ENCODE assay signal across 9 cellular contexts in the genomic region with DNA sequence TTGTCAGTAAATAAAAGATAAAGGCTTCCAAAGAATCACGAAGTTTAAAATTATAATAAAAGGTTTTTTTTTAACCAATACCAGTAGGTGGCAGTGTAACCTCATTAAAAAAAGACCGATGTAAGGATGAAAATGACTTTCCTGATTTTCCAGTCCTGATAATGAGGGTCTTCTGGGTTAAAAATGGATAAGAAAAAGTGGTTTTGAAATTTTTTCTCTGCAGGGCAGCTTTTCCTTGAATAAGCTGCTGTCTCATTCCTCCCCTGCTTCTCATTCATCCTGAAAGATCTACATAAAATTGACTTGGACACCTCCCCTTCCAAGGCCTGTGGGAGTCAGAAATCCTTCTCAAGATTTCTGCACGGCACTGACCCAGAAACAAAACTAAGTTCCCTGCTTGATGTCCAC. TPM values are rescaled to one million over a fixed set of nuclear protein-coding genes. Genes with fewer than 3 reads are reported as not detected.
A peak's percentile ranks its signal among the peaks of the same experiment; 100 is the strongest.
DNase-seq lines count a peak whose midpoint lies in the region; ATAC-seq, FAIRE-seq and TF ChIP-seq lines count a peak whose summit lies in the region.
"Had no signal": no experiment of that assay in that cellular context is flagged by ENCODE, and none has a peak within 500 bp of the region (broad histone marks: within the 10 kb centered on the region; RNA-seq: fewer than 3 reads in every experiment).

No MANE protein-coding gene starts in this region.

- no peak for TF ChIP-seq POLR2A in adrenal gland (IDR thresholded peaks at IDR 0.05)

- H3K36me3 ChIP-seq in adrenal gland (replicated peaks in 1 of 2) (no peaks in the 10 kb centered on the region), kidney (ENCODE audit: control insufficient read depth in 1 of 2, insufficient read depth in 2 of 2, low read length in 2 of 2) (no peaks in the 10 kb centered on the region), aorta (ENCODE audit: control insufficient read depth in 1 of 2, insufficient read depth in 2 of 2, low read length in 1 of 2) (no peaks in the 10 kb centered on the region)

- no peak overlapping the region for H3K27ac Mint-ChIP-seq in activated naive CD8-positive, alpha-beta T cell treated with anti-CD3 and anti-CD28 coated beads, Interleukin-2, amount 50 U/mL, for 24 hours
- H3K27ac Mint-ChIP-seq: T-helper 1 cell treated with Interleukin-12 subunit alpha and Interleukin-12 subunit beta and Interleukin-4 antibody, amounts not matched to agents 30 μg/mL and 1 μg/mL, for 36 hours had no signal

- no peaks in the 10 kb centered on the region for H3K36me3 Mint-ChIP-seq in activated naive CD8-positive, alpha-beta T cell treated with anti-CD3 and anti-CD28 coated beads, Interleukin-2, amount 50 U/mL, for 24 hours (ENCODE audit: low read depth)

- no peaks in the 10 kb centered on the region for H3K4me1 Mint-ChIP-seq in activated naive CD8-positive, alpha-beta T cell treated with anti-CD3 and anti-CD28 coated beads, Interleukin-2, amount 50 U/mL, for 24 hours

- intact Hi-C loops in adrenal gland (cut with DNase I): no loop called here
- intact Hi-C loops in kidney (cut with DNase I): no loop called here
- intact Hi-C loops in aorta (cut with DNase I): no loop called here

- FAIRE-seq in kidney (lab: Jason Lieb, UNC): peak; percentile 54

- H3K27ac ChIP-seq in adrenal gland (no peak overlapping the region), kidney (ENCODE audit: low read depth in 2 of 2, low read length in 2 of 2) (no peak overlapping the region), aorta (ENCODE audit: low read depth in 1 of 2, low read length in 2 of 2) (peak overlapping the region in 1 of 2 donors; percentile 19)

- TF ChIP-seq CTCF in adrenal gland (IDR thresholded peaks at IDR 0.05) (peak; percentile 39 to 68 (median 50)), kidney (IDR thresholded peaks at IDR 0.05; ENCODE audit: borderline replicate concordance, extremely low read depth, insufficient read depth) (no peak)

- ATAC-seq in aorta (ENCODE audit: low FRiP score) (peak; percentile 58), HG03432 (IDR thresholded peaks at IDR 0.05; ENCODE audit: unreplicated experiment) (no peak), HG03520 (IDR thresholded peaks at IDR 0.05; ENCODE audit: unreplicated experiment) (no peak)
- ATAC-seq in activated naive CD8-positive, alpha-beta T cell treated with anti-CD3 and anti-CD28 coated beads, Interleukin-2, amount 50 U/mL, for 24 hours: no peak

- H3K9ac ChIP-seq in kidney (ENCODE audit: low read length in 2 of 2): no peak overlapping the region

- H3K4me3 Mint-ChIP-seq in activated naive CD8-positive, alpha-beta T cell treated with anti-CD3 and anti-CD28 coated beads, Interleukin-2, amount 50 U/mL, for 24 hours: no peak overlapping the region
- H3K4me3 Mint-ChIP-seq: T-helper 1 cell treated with Interleukin-12 subunit alpha and Interleukin-12 subunit beta and Interleukin-4 antibody, amounts not matched to agents 30 μg/mL and 1 μg/mL, for 36 hours had no signal

- H3K4me3 ChIP-seq in adrenal gland (no peak overlapping the region), kidney (ENCODE audit: low read length in 2 of 2) (no peak overlapping the region), aorta (ENCODE audit: low read length in 2 of 2) (no peak overlapping the region)

- no peaks in the 10 kb centered on the region for H3K27me3 Mint-ChIP-seq in activated naive CD8-positive, alpha-beta T cell treated with anti-CD3 and anti-CD28 coated beads, Interleukin-2, amount 50 U/mL, for 24 hours

- 5 to 6% (median 6%) methylated on average over 3 of the region's 3 CpGs for WGBS in adrenal gland, 4 donors
- WGBS in aorta, 2 donors: 0 to 1% methylated on average over 3 of the region's 3 CpGs

- DNase-seq in Daoy (ENCODE audit: low read depth) (peak; percentile 4), MV-4-11 (lab: John Stamatoyannopoulos, UW) (peak; percentile 5), adrenal gland (no peak), kidney (no peak), aorta (no peak)
- DNase-seq in activated naive CD8-positive, alpha-beta T cell treated with anti-CD3 and anti-CD28 coated beads, Interleukin-2, amount 50 U/mL, for 24 hours: no peak

- H3K4me1 ChIP-seq in adrenal gland (replicated peaks in 1 of 2) (peaks cover 0 to 4% of the 10 kb centered on the region in 2 donors), kidney (ENCODE audit: control insufficient read depth in 1 of 2, insufficient read depth in 1 of 2, low read depth in 1 of 2, low read length in 2 of 2) (peaks cover 0 to 2% of the 10 kb centered on the region in 2 donors), aorta (ENCODE audit: control insufficient read depth in 1 of 2, insufficient read depth in 2 of 2, low read length in 2 of 2) (peaks cover 0 to 3% of the 10 kb centered on the region in 2 donors)

- peaks cover 8% of the 10 kb centered on the region for H3K9me3 Mint-ChIP-seq in activated naive CD8-positive, alpha-beta T cell treated with anti-CD3 and anti-CD28 coated beads, Interleukin-2, amount 50 U/mL, for 24 hours

- H3K9me3 ChIP-seq in adrenal gland (replicated peaks in 1 of 3) (no peaks in the 10 kb centered on the region), kidney (ENCODE audit: control insufficient read depth in 1 of 2, low read length in 2 of 2) (no peaks in the 10 kb centered on the region), aorta (ENCODE audit: control insufficient read depth, low read length) (no peaks in the 10 kb centered on the region)

- H3K27me3 ChIP-seq in adrenal gland (no peaks in the 10 kb centered on the region), aorta (ENCODE audit: control insufficient read depth in 1 of 2, insufficient read depth in 2 of 2, low read length in 1 of 2) (no peaks in the 10 kb centered on the region)

RNA-seq across cellular contexts. Expression of a gene that starts 58.9 kb away (rescaled TPM):
- 11.5 TPM in 2 replicates for total RNA-seq in Daoy (2014; rRNA removed; shearing (Covaris generic))
- 10 to 100 TPM; 13.5 to 23.2 (median 21.4) TPM for total RNA-seq in adrenal gland
- 10 to 100 TPM in 1 of 3 donors, 1 to 10 TPM in 2; 6.0 to 14.7 (median 8.3) TPM for polyA plus RNA-seq in adrenal gland
- 11.2 TPM for total RNA-seq in kidney
- 6.5 TPM for polyA plus RNA-seq in kidney (ENCODE audit: insufficient read depth, low read depth, low replicate concordance)
- 10 to 100 TPM; 13.0 to 14.3 TPM for total RNA-seq in aorta
- 1 to 10 TPM; 3.0 to 9.0 TPM for polyA plus RNA-seq in aorta

Comparison
In these comparisons a context has a peak if more than half of its experiments do, and no peak if none do; other contexts are left out.
1. DNase-seq: peak in Daoy (single experiment) and MV-4-11 (single experiment); none in adrenal gland (0 of 7), kidney (single experiment), aorta (0 of 2) and activated naive CD8-positive, alpha-beta T cell treated with anti-CD3 and anti-CD28 coated beads, Interleukin-2, amount 50 U/mL, for 24 hours (single experiment).